Comparison of ENCODE assay signal across 8 cellular contexts in genomic region chr1:39509360-39510009, GRCh38. TPM values are rescaled to one million over a fixed set of nuclear protein-coding genes. Genes with fewer than 3 reads are reported as not detected.
A peak's percentile ranks its signal among the peaks of the same experiment; 100 is the strongest.
DNase-seq lines count a peak whose midpoint lies in the region; ATAC-seq lines count a peak whose summit lies in the region.

No MANE protein-coding gene starts in this region.

- DNase-seq in activated CD4-positive, alpha-beta memory T cell treated with anti-CD3 and anti-CD28 coated beads for 36 hours = peak; percentile 46
- DNase-seq in lung microvascular endothelial cell (ENCODE audit: low read depth in 2 of 2) (peak; percentile 61 to 75), T-helper 9 cell (no peak), NCI-H2081 (lab: John Stamatoyannopoulos, UW) (no peak), NCI-H2196 treated with DMSO at 0.1 percent for 48 hours (lab: John Stamatoyannopoulos, UW; ENCODE audit: unreplicated experiment) (no peak), NCI-H1436 treated with DMSO at 0.1 percent for 48 hours (lab: John Stamatoyannopoulos, UW) (no peak)

- peak; percentile 59 for ATAC-seq in GM18868 (IDR thresholded peaks at IDR 0.05; ENCODE audit: unreplicated experiment)
- peak; percentile 72 for ATAC-seq in HG02642 (IDR thresholded peaks at IDR 0.05; ENCODE audit: poor library complexity, unreplicated experiment)

- CTCF ChIA-PET in activated CD4-positive, alpha-beta memory T cell treated with anti-CD3 and anti-CD28 coated beads for 36 hours (lab: Charles Lee) = no interaction called here

- POLR2A ChIA-PET in activated CD4-positive, alpha-beta memory T cell treated with anti-CD3 and anti-CD28 coated beads for 36 hours (lab: Charles Lee) = no interaction called here

- peaks cover 9% of the 10 kb centered on the region for H3K4me1 Mint-ChIP-seq in activated CD4-positive, alpha-beta memory T cell treated with anti-CD3 and anti-CD28 coated beads for 36 hours (ENCODE audit: low read depth)

- H3K27ac Mint-ChIP-seq in activated CD4-positive, alpha-beta memory T cell treated with anti-CD3 and anti-CD28 coated beads for 36 hours = no peak overlapping the region

- H3K36me3 Mint-ChIP-seq in activated CD4-positive, alpha-beta memory T cell treated with anti-CD3 and anti-CD28 coated beads for 36 hours = no peaks in the 10 kb centered on the region

- H3K9me3 Mint-ChIP-seq in activated CD4-positive, alpha-beta memory T cell treated with anti-CD3 and anti-CD28 coated beads for 36 hours = no peaks in the 10 kb centered on the region

- intact Hi-C loops in activated CD4-positive, alpha-beta memory T cell treated with anti-CD3 and anti-CD28 coated beads for 36 hours (cut with micrococcal nuclease) = no loop called here

- H3K4me3 Mint-ChIP-seq in activated CD4-positive, alpha-beta memory T cell treated with anti-CD3 and anti-CD28 coated beads for 36 hours = peak overlapping the region; percentile 20

- H3K27me3 Mint-ChIP-seq in activated CD4-positive, alpha-beta memory T cell treated with anti-CD3 and anti-CD28 coated beads for 36 hours = no peaks in the 10 kb centered on the region

RNA-seq across cellular contexts. Expression of gene BMP8A, which starts 18.0 kb away (rescaled TPM):
- not detected for total RNA-seq in activated CD4-positive, alpha-beta memory T cell treated with anti-CD3 and anti-CD28 coated beads for 36 hours
- total RNA-seq in lung microvascular endothelial cell = 0.40 and 0.44 TPM in 2 replicates

Comparison
In these comparisons a context has a peak if more than half of its experiments do, and no peak if none do; other contexts are left out.
1. DNase-seq: peak in activated CD4-positive, alpha-beta memory T cell treated with anti-CD3 and anti-CD28 coated beads for 36 hours (single experiment) and lung microvascular endothelial cell (2 of 2); none in T-helper 9 cell (single experiment), NCI-H2081 (0 of 2), NCI-H2196 treated with DMSO at 0.1 percent for 48 hours (single experiment) and NCI-H1436 treated with DMSO at 0.1 percent for 48 hours (single experiment).